ENCODE assay signal across 22 cellular contexts in genomic region chr10:86732771-86733170, GRCh38. TPM values are rescaled to one million over a fixed set of nuclear protein-coding genes. Genes with fewer than 3 reads are reported as not detected.
DNase-seq lines count a peak whose midpoint lies in the region; ATAC-seq, FAIRE-seq and TF ChIP-seq lines count a peak whose summit lies in the region.
"Had no signal": no experiment of that assay in that cellular context is flagged by ENCODE, and none has a peak within 500 bp of the region (broad histone marks: within the 10 kb centered on the region; RNA-seq: fewer than 3 reads in every experiment).

No MANE protein-coding gene starts in this region.

- H3K4me1 ChIP-seq in K562 (replicated peaks in 1 of 2; ENCODE audit: control insufficient read depth in 2 of 2, insufficient read depth in 2 of 2, low read length in 2 of 2) = 0 out of 5 replicates have a peak, but pooled peaks cover 0 to 5% of the 10 kb centered on the region in 2 experiments
- peaks cover 5 to 82% (median 13%) of the 10 kb centered on the region in 3 donors for H3K4me1 ChIP-seq in gastroesophageal sphincter
- peaks cover 27 to 56% of the 10 kb centered on the region in 2 donors for H3K4me1 ChIP-seq in thoracic aorta (ENCODE audit: control insufficient read depth in 1 of 2, low read depth in 2 of 2)

- H3K4me3 Mint-ChIP-seq in nephron = no peak overlapping the region
- H3K4me3 Mint-ChIP-seq: activated CD4-positive, alpha-beta T cell treated with anti-CD3 and anti-CD28 coated beads, Interleukin-2, amount 10 ng/mL, durations not matched to agents 24 days and 14 days; CD8-positive, alpha-beta memory T cell; memory B cell had no signal

- in situ Hi-C loops in K562 (cut with MboI) = no loop called here

- intact Hi-C loops in K562 (cut with micrococcal nuclease) = no loop called here
- intact Hi-C loops in posterior vena cava (cut with DNase I) = no loop called here

- TF ChIP-seq POLR2A in K562 (conservative IDR thresholded peaks at IDR 0.05) = no peak
- no peak for TF ChIP-seq POLR2A in gastroesophageal sphincter (IDR thresholded peaks at IDR 0.05)

- no peak for ATAC-seq in K562
- ATAC-seq in gastroesophageal sphincter = peak; percentile 6
- no peak for ATAC-seq in thoracic aorta (ENCODE audit: insufficient number of reproducible peaks, low FRiP score, low read depth)

- H3K9me3 ChIP-seq in K562 (replicated peaks; ENCODE audit: control insufficient read depth, insufficient read depth, low read depth, low read length) (no peaks in the 10 kb centered on the region), gastroesophageal sphincter (no peaks in the 10 kb centered on the region), thoracic aorta (no peaks in the 10 kb centered on the region)

- no peak overlapping the region for H3K4me2 ChIP-seq in K562 (ENCODE audit: insufficient read depth, low read length)
- H3K4me2 ChIP-seq: KMS-11, smooth muscle cell had no signal

- TF ChIP-seq EP300 in K562 (IDR thresholded peaks at IDR 0.05; ENCODE audit: low read length) (no peak), gastroesophageal sphincter (IDR thresholded peaks at IDR 0.05) (no peak)

- H3K27me3 ChIP-seq in K562 (ENCODE audit: control insufficient read depth in 2 of 2, insufficient read depth in 2 of 2, low read length in 2 of 2) (no peaks in the 10 kb centered on the region), gastroesophageal sphincter (no peaks in the 10 kb centered on the region), thoracic aorta (replicated peaks; ENCODE audit: insufficient read depth) (no peaks in the 10 kb centered on the region)

- H3K79me2 ChIP-seq in K562 (ENCODE audit: control insufficient read depth, insufficient read depth, low read length) = no peaks in the 10 kb centered on the region

- no peak overlapping the region for H3K9ac ChIP-seq in K562 (ENCODE audit: insufficient read depth in 1 of 2, low read depth in 2 of 2, low read length in 2 of 2)
- H3K9ac ChIP-seq: KMS-11 had no signal

- peaks cover 3% of the 10 kb centered on the region for H3K36me3 Mint-ChIP-seq in nephron (ENCODE audit: low read depth)
- H3K36me3 Mint-ChIP-seq: CD8-positive, alpha-beta memory T cell; memory B cell had no signal

- BruUV-seq in K562 (replicated peaks; lab: Mats Ljungman, UMichigan) = no TSS peak

- TF ChIP-seq RAD21 in K562 (CRISPR knock-in tag; conservative IDR thresholded peaks at IDR 0.05 in 1 of 2, IDR thresholded peaks at IDR 0.05 in 1 of 2) = no peak

- H3K27ac Mint-ChIP-seq in nephron = peak overlapping the region; percentile 29 to 82 (median 46)
- H3K27ac Mint-ChIP-seq: activated CD4-positive, alpha-beta T cell treated with anti-CD3 and anti-CD28 coated beads, Interleukin-2, amount 10 ng/mL, durations not matched to agents 24 days and 14 days; CD8-positive, alpha-beta memory T cell; memory B cell had no signal

- FAIRE-seq in K562 (lab: Jason Lieb, UNC) = no peak
- FAIRE-seq: GM18507, RCC 7860 had no signal

- H3K9me3 Mint-ChIP-seq in nephron = no peaks in the 10 kb centered on the region
- H3K9me3 Mint-ChIP-seq: activated CD4-positive, alpha-beta T cell treated with anti-CD3 and anti-CD28 coated beads, Interleukin-2, amount 10 ng/mL, durations not matched to agents 24 days and 14 days; CD8-positive, alpha-beta memory T cell; memory B cell had no signal

- WGBS in K562 (ENCODE audit: insufficient coverage, low coverage, missing lambda C conversion rate) = 44% methylated on average over 11 of the region's 13 CpGs
- 37 to 54% methylated on average over 2 to 7 of the region's 13 CpGs for WGBS in gastroesophageal sphincter (ENCODE audit: low coverage in 1 of 2), 2 donors

- H4K20me1 ChIP-seq in K562 (replicated peaks; ENCODE audit: control insufficient read depth, insufficient read depth, low read length) = no peaks in the 10 kb centered on the region

- TF ChIP-seq CTCF in K562 (IDR thresholded peaks at IDR 0.05 in 2 of 3, conservative IDR thresholded peaks at IDR 0.05 in 1 of 3; ENCODE audit: insufficient read depth in 2 of 3, low read depth in 1 of 3, low read length in 3 of 3) (no peak), gastroesophageal sphincter (IDR thresholded peaks at IDR 0.05) (no peak), nephron (IDR thresholded peaks at IDR 0.05; ENCODE audit: unreplicated experiment in 3 of 3) (no peak), thoracic aorta (IDR thresholded peaks at IDR 0.05) (no peak)

- H3K27ac ChIP-seq in K562 (ENCODE audit: extremely low read depth, low read depth, low read length) = no peak overlapping the region
- H3K27ac ChIP-seq in gastroesophageal sphincter = peak overlapping the region; percentile 93 to 96 (median 95)
- H3K27ac ChIP-seq in thoracic aorta = peak overlapping the region; percentile 88 to 91
- H3K27ac ChIP-seq: KMS-11 had no signal

- DNase-seq in K562 (ENCODE audit: extremely low read depth in 1 of 4, low spot score in 3 of 4) (no peak), thoracic aorta (ENCODE audit: low spot score) (no peak), DMS 273 (lab: John Stamatoyannopoulos, UW; ENCODE audit: unreplicated experiment) (no peak), NCI-H526 (lab: John Stamatoyannopoulos, UW) (no peak), posterior vena cava (ENCODE audit: low spot score) (no peak), NCI-H526 treated with DMSO at 0.1 percent for 48 hours (lab: John Stamatoyannopoulos, UW) (no peak)
- DNase-seq: activated CD4-positive, alpha-beta T cell treated with anti-CD3 and anti-CD28 coated beads, Interleukin-2, amount 10 ng/mL, durations not matched to agents 24 days and 14 days; activated CD8-positive, alpha-beta memory T cell treated with anti-CD3 and anti-CD28 coated beads, Interleukin-2, amount 50 U/mL, for 4 hours; activated naive CD4-positive, alpha-beta T cell; CD8-positive, alpha-beta memory T cell; DMS79 treated with DMSO at 0.1 percent for 48 hours; glutamatergic neuron; HCEC 1CT; NCI-H2171; stimulated activated CD4-positive, alpha-beta T cell treated with anti-CD3 and anti-CD28 coated beads, Interleukin-4, amount 100 ng/mL, for 4 hours had no signal

- no peaks in the 10 kb centered on the region for H3K36me3 ChIP-seq in K562 (ENCODE audit: control insufficient read depth, insufficient read depth, low read length)
- H3K36me3 ChIP-seq in gastroesophageal sphincter = no peaks in the 10 kb centered on the region
- peaks cover 14% of the 10 kb centered on the region for H3K36me3 ChIP-seq in thoracic aorta

- CTCF ChIA-PET in K562 (lab: Yijun Ruan, JAX; ENCODE audit: low intra/inter-chr PET ratio) = no interaction called here

- H3K4me3 ChIP-seq in K562 = no peak overlapping the region
- no peak overlapping the region for H3K4me3 ChIP-seq in gastroesophageal sphincter
- peak overlapping the region; percentile 27 for H3K4me3 ChIP-seq in thoracic aorta
- H3K4me3 ChIP-seq: smooth muscle cell had no signal

- 0 out of 2 replicates have a peak overlapping the region, but pooled peaks have one; percentile 1 for H2AFZ ChIP-seq in K562 (ENCODE audit: low read depth, low read length)

- no peaks in the 10 kb centered on the region for H3K9me1 ChIP-seq in K562 (ENCODE audit: control insufficient read depth, insufficient read depth, low read length)

- peaks cover 6% of the 10 kb centered on the region for H3K27me3 Mint-ChIP-seq in nephron (ENCODE audit: low read depth)

- POLR2A ChIA-PET in K562 (lab: Yijun Ruan, JAX) = interaction anchor here (0.8 to 2.3 kb wide), 5 partner anchors 10 to 21 kb away, joined by 3 to 9 read pairs (median 5); no protein-coding TSS in a partner anchor

- peaks cover 33% of the 10 kb centered on the region for H3K4me1 Mint-ChIP-seq in nephron
- H3K4me1 Mint-ChIP-seq: activated CD4-positive, alpha-beta T cell treated with anti-CD3 and anti-CD28 coated beads, Interleukin-2, amount 10 ng/mL, durations not matched to agents 24 days and 14 days; CD8-positive, alpha-beta memory T cell had no signal

TF ChIP-seq in K562, 482 proteins besides CTCF, POLR2A, EP300 and RAD21:
- TF ChIP-seq ZNF24 (IDR thresholded peaks at IDR 0.05) = no peak
- TF ChIP-seq RNF2 (IDR thresholded peaks at IDR 0.05) = no peak
- no peak for TF ChIP-seq ZNF668 (CRISPR knock-in tag; IDR thresholded peaks at IDR 0.05)
- no peak for TF ChIP-seq ZNF586 (CRISPR knock-in tag; conservative IDR thresholded peaks at IDR 0.05)
- no peak for TF ChIP-seq CEBPG (CRISPR knock-in tag; IDR thresholded peaks at IDR 0.05)
- no peak for TF ChIP-seq CEBPG (tag; conservative IDR thresholded peaks at IDR 0.05 in 1 of 2, IDR thresholded peaks at IDR 0.05 in 1 of 2)
- no peak for TF ChIP-seq ZNF764 (CRISPR knock-in tag; IDR thresholded peaks at IDR 0.05; ENCODE audit: low read depth)
TF ChIP-seq in K562: peak in this region for 0.

RNA-seq across cellular contexts. Expression of gene BMPR1A, which starts 23.6 kb away (rescaled TPM):
- 13.1 and 30.9 TPM in 2 replicates for total RNA-seq in K562 (2011; cell fraction: chromatin; rRNA removed; ENCODE audit: low replicate concordance)
- 5.5 and 9.3 TPM in 2 replicates for total RNA-seq in K562 (2011; cell fraction: nucleolus; rRNA removed)
- total RNA-seq in K562 (2011; cell fraction: nucleoplasm; rRNA removed) = 16.1 and 21.3 TPM in 2 replicates
- 6.8 and 7.0 TPM in 2 replicates for total RNA-seq in K562 (2014; rRNA removed)
- total RNA-seq in K562 (2014; rRNA removed; fragmentation: Illumina TruSeq; extraction: Trizol) = 15.3 and 20.0 TPM in 2 replicates
- total RNA-seq in K562 (2015; rRNA removed; fragmentation: Illumina TruSeq; extraction: Trizol) = 16.7 and 17.5 TPM in 2 replicates
- 14.2 and 15.6 TPM in 2 replicates for total RNA-seq in K562 (2021)
- 8.6 and 9.7 TPM in 2 replicates for polyA plus RNA-seq in K562 (2011; rRNA removed)
- 2.1 and 4.3 TPM in 2 replicates for polyA plus RNA-seq in K562 (2011; cell fraction: cytosol; rRNA removed)
- 3.5 and 5.3 TPM in 2 replicates for polyA plus RNA-seq in K562 (2011; cell fraction: nucleus; rRNA removed)
- polyA plus RNA-seq in K562 (2012) = 7.6 and 7.8 TPM in 2 replicates
- polyA plus RNA-seq in K562 (2014; fragmentation: Illumina TruSeq; extraction: Trizol) = 8.9 and 9.1 TPM in 2 replicates
- polyA plus RNA-seq in K562 (2014; fragmentation: Nextera tagmentation; extraction: Ambion mirVana) = 1 to 10 TPM; 1.6 to 1.9 TPM
- 5.8 and 7.4 TPM in 2 replicates for polyA plus RNA-seq in K562 (2014; rRNA removed)
- polyA minus RNA-seq in K562 (2011; rRNA and poly(A)+ RNA removed) = 34.1 and 45.2 TPM in 2 replicates
- 7.3 and 9.7 TPM in 2 replicates for polyA minus RNA-seq in K562 (2011; cell fraction: cytosol; rRNA and poly(A)+ RNA removed)
- 3.6 and 10.4 TPM in 2 replicates for polyA minus RNA-seq in K562 (2011; cell fraction: nucleus; rRNA and poly(A)+ RNA removed)
- total RNA-seq in gastroesophageal sphincter = 100 to 1,000 TPM in 3 of 4 donors, 10 to 100 TPM in 1; 91.5 to 121 (median 117) TPM
- total RNA-seq in thoracic aorta = 100 to 1,000 TPM in 1 of 2 donors, 10 to 100 TPM in 1; 69.0 to 130 TPM
- 10 to 100 TPM; 68.0 to 75.8 TPM for total RNA-seq in posterior vena cava
